Comparison of ENCODE assay signal across 1 cellular context in the genomic region with DNA sequence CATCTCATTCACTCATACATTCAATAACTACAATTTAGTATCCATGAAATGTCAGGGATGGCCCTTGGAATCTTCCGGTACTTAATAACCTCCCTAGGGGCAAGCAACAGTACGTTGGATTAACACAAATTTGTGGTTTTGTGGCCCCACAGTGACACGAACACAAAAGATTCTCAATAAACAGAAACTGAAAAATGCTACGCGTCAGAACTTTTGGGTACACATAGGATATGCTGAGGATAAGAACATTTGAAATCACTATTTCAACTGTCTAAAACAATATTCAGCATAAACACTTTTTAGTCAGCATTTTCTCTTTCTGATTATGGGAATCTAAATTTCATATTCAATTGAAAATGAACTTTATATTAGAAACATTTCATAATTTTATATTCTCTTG.
TF ChIP-seq lines count a peak whose summit lies in the region.

No MANE protein-coding gene starts in this region.

TF ChIP-seq in HepG2, 621 proteins besides CTCF, POLR2A, EP300 and RAD21 (continued from another document):
- TF ChIP-seq, protein P1, sequence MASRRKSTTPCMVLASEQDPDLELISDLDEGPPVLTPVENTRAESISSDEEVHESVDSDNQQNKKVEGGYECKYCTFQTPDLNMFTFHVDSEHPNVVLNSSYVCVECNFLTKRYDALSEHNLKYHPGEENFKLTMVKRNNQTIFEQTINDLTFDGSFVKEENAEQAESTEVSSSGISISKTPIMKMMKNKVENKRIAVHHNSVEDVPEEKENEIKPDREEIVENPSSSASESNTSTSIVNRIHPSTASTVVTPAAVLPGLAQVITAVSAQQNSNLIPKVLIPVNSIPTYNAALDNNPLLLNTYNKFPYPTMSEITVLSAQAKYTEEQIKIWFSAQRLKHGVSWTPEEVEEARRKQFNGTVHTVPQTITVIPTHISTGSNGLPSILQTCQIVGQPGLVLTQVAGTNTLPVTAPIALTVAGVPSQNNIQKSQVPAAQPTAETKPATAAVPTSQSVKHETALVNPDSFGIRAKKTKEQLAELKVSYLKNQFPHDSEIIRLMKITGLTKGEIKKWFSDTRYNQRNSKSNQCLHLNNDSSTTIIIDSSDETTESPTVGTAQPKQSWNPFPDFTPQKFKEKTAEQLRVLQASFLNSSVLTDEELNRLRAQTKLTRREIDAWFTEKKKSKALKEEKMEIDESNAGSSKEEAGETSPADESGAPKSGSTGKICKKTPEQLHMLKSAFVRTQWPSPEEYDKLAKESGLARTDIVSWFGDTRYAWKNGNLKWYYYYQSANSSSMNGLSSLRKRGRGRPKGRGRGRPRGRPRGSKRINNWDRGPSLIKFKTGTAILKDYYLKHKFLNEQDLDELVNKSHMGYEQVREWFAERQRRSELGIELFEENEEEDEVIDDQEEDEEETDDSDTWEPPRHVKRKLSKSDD (CRISPR knock-in tag; IDR thresholded peaks at IDR 0.05; ENCODE audit: low read depth) = no peak
- TF ChIP-seq MAFF (IDR thresholded peaks at IDR 0.05; ENCODE audit: low read depth, low read length) (0 out of 2 replicates have a peak, but pooled peaks have one; percentile 13), GTF3A (CRISPR knock-in tag; conservative IDR thresholded peaks at IDR 0.05) (no peak), ZNF879 (CRISPR knock-in tag; IDR thresholded peaks at IDR 0.05) (no peak), ZNF234 (CRISPR knock-in tag; conservative IDR thresholded peaks at IDR 0.05) (no peak), SIX4 (CRISPR knock-in tag; IDR thresholded peaks at IDR 0.05) (no peak), MEIS2 (CRISPR knock-in tag; IDR thresholded peaks at IDR 0.05) (no peak), NR2F1 (CRISPR knock-in tag; IDR thresholded peaks at IDR 0.05) (no peak)
